ENCODE assay signal across 23 cellular contexts in genomic region chr5:84218546-84218945, GRCh38.
DNase-seq lines count a peak whose midpoint lies in the region; ATAC-seq and TF ChIP-seq lines count a peak whose summit lies in the region.
"Had no signal": no experiment of that assay in that cellular context is flagged by ENCODE, and none has a peak within 500 bp of the region (broad histone marks: within the 10 kb centered on the region; RNA-seq: fewer than 3 reads in every experiment).

No MANE protein-coding gene starts in this region.

- no CpG with 5 or more reads among the region's 5 CpGs for WGBS in mesendoderm (ENCODE audit: extremely low coverage, insufficient coverage, low lambda C conversion rate)

- no peak overlapping the region for H3K4me2 ChIP-seq in mesendoderm (ENCODE audit: low read length)

- H3K27me3 Mint-ChIP-seq in activated T-helper 17 cell treated with anti-CD3 and anti-CD28 coated beads, Interleukin-2, amount 50 U/mL, for 72 hours: no peaks in the 10 kb centered on the region
- no peaks in the 10 kb centered on the region for H3K27me3 Mint-ChIP-seq in endothelial cell (ENCODE audit: unreplicated experiment)
- H3K27me3 Mint-ChIP-seq: activated CD8-positive, alpha-beta memory T cell treated with anti-CD3 and anti-CD28 coated beads, Interleukin-2, amount 10 ng/mL, durations not matched to agents 7 days and 5 days; CD4-positive, CD25-positive, alpha-beta regulatory T cell; stimulated activated memory B cell treated with anti-CD40 and anti-IgM and Interleukin-4, amounts not matched to agents 10 μg/mL and 1 μg/mL and 100 μg/mL, for 72 hours had no signal

- H2AK5ac ChIP-seq in mesendoderm (ENCODE audit: low read length): no peak overlapping the region

- H3K4ac ChIP-seq in mesendoderm (ENCODE audit: low read depth, low read length): no peak overlapping the region

- TF ChIP-seq CTCF in coronary artery (IDR thresholded peaks at IDR 0.05) (no peak), GM13976 (IDR thresholded peaks at IDR 0.05; ENCODE audit: borderline replicate concordance, control extremely low read depth, extremely low read depth, insufficient read depth, missing control alignments) (no peak), endothelial cell (IDR thresholded peaks at IDR 0.05; ENCODE audit: unreplicated experiment) (no peak)

- no peak overlapping the region for H3K9ac ChIP-seq in mesendoderm (ENCODE audit: low read length)

- H3K79me2 ChIP-seq in mesendoderm (ENCODE audit: control insufficient read depth, insufficient read depth, low read length): no peaks in the 10 kb centered on the region

- no peak overlapping the region for H3K23ac ChIP-seq in mesendoderm (ENCODE audit: low read length)

- peaks cover 5% of the 10 kb centered on the region for H3K9me3 Mint-ChIP-seq in activated T-helper 17 cell treated with anti-CD3 and anti-CD28 coated beads, Interleukin-2, amount 50 U/mL, for 72 hours
- no peaks in the 10 kb centered on the region for H3K9me3 Mint-ChIP-seq in endothelial cell (ENCODE audit: unreplicated experiment)
- H3K9me3 Mint-ChIP-seq: T-helper 2 cell treated with Interferon-gamma antibody and Interleukin-4, amounts not matched to agents 5 μg/mL and 100 μg/mL, for 36 hours had no signal

- no peak overlapping the region for H3K18ac ChIP-seq in mesendoderm (ENCODE audit: low read length)

- in situ Hi-C loops in Caki2 (cut with HindIII; ENCODE audit: low pct_unique_long_range_greater_than_20kb, low sequenced_read_pairs): no loop called here
- in situ Hi-C loops in GM13976 (cut with MboI; ENCODE audit: low sequenced_read_pairs, unreplicated experiment): no loop called here

- H3K4me3 ChIP-seq in mesendoderm (ENCODE audit: low read length) (no peak overlapping the region), coronary artery (no peak overlapping the region)
- H3K4me3 ChIP-seq: transverse colon had no signal

- H3K4me1 ChIP-seq in mesendoderm (ENCODE audit: control insufficient read depth, low read depth, low read length): no peaks in the 10 kb centered on the region

- no peaks in the 10 kb centered on the region for H3K36me3 Mint-ChIP-seq in activated T-helper 17 cell treated with anti-CD3 and anti-CD28 coated beads, Interleukin-2, amount 50 U/mL, for 72 hours (ENCODE audit: low read depth)
- peaks cover 4% of the 10 kb centered on the region for H3K36me3 Mint-ChIP-seq in endothelial cell (ENCODE audit: low read depth, unreplicated experiment)
- H3K36me3 Mint-ChIP-seq: activated CD8-positive, alpha-beta memory T cell treated with anti-CD3 and anti-CD28 coated beads, Interleukin-2, amount 10 ng/mL, durations not matched to agents 7 days and 5 days; CD4-positive, CD25-positive, alpha-beta regulatory T cell; mesothelial cell of epicardium; stimulated activated memory B cell treated with anti-CD40 and anti-IgM and Interleukin-4, amounts not matched to agents 10 μg/mL and 1 μg/mL and 100 μg/mL, for 72 hours had no signal

- H3K4me3 Mint-ChIP-seq in activated T-helper 17 cell treated with anti-CD3 and anti-CD28 coated beads, Interleukin-2, amount 50 U/mL, for 72 hours: no peak overlapping the region
- H3K4me3 Mint-ChIP-seq in endothelial cell (ENCODE audit: unreplicated experiment): no peak overlapping the region
- H3K4me3 Mint-ChIP-seq: activated CD8-positive, alpha-beta memory T cell treated with anti-CD3 and anti-CD28 coated beads, Interleukin-2, amount 10 ng/mL, durations not matched to agents 7 days and 5 days; CD4-positive, CD25-positive, alpha-beta regulatory T cell; mesothelial cell of epicardium; neural crest cell; stimulated activated memory B cell treated with anti-CD40 and anti-IgM and Interleukin-4, amounts not matched to agents 10 μg/mL and 1 μg/mL and 100 μg/mL, for 72 hours; T-helper 2 cell treated with Interferon-gamma antibody and Interleukin-4, amounts not matched to agents 5 μg/mL and 100 μg/mL, for 36 hours had no signal

- no peak overlapping the region for H4K8ac ChIP-seq in mesendoderm (ENCODE audit: low read depth, low read length)

- no peak overlapping the region for H3K56ac ChIP-seq in mesendoderm (ENCODE audit: low read length)

- no peaks in the 10 kb centered on the region for H3K4me1 Mint-ChIP-seq in activated T-helper 17 cell treated with anti-CD3 and anti-CD28 coated beads, Interleukin-2, amount 50 U/mL, for 72 hours
- no peaks in the 10 kb centered on the region for H3K4me1 Mint-ChIP-seq in endothelial cell (ENCODE audit: unreplicated experiment)
- H3K4me1 Mint-ChIP-seq: activated CD8-positive, alpha-beta memory T cell treated with anti-CD3 and anti-CD28 coated beads, Interleukin-2, amount 10 ng/mL, durations not matched to agents 7 days and 5 days; CD4-positive, CD25-positive, alpha-beta regulatory T cell; neural crest cell; stimulated activated memory B cell treated with anti-CD40 and anti-IgM and Interleukin-4, amounts not matched to agents 10 μg/mL and 1 μg/mL and 100 μg/mL, for 72 hours had no signal

- H3K27ac ChIP-seq in mesendoderm (ENCODE audit: low read depth, low read length): no peak overlapping the region
- no peak overlapping the region for H3K27ac ChIP-seq in coronary artery
- H3K27ac ChIP-seq: transverse colon had no signal

- H2BK5ac ChIP-seq in mesendoderm (ENCODE audit: low read length): no peak overlapping the region

- no peaks in the 10 kb centered on the region for H3K79me1 ChIP-seq in mesendoderm (ENCODE audit: low read length)

- no peak overlapping the region for H2BK120ac ChIP-seq in mesendoderm (ENCODE audit: low read depth, low read length)

- no peaks in the 10 kb centered on the region for H3K27me3 ChIP-seq in mesendoderm (ENCODE audit: insufficient read depth, low read length, poor library complexity)
- H3K27me3 ChIP-seq: transverse colon had no signal

- no peak overlapping the region for H4K5ac ChIP-seq in mesendoderm (ENCODE audit: low read length)

- no peak overlapping the region for H2BK15ac ChIP-seq in mesendoderm (replicated peaks; ENCODE audit: low read depth)

- H3K27ac Mint-ChIP-seq in activated T-helper 17 cell treated with anti-CD3 and anti-CD28 coated beads, Interleukin-2, amount 50 U/mL, for 72 hours: no peak overlapping the region
- H3K27ac Mint-ChIP-seq in endothelial cell (ENCODE audit: unreplicated experiment): no peak overlapping the region
- H3K27ac Mint-ChIP-seq: activated CD8-positive, alpha-beta memory T cell treated with anti-CD3 and anti-CD28 coated beads, Interleukin-2, amount 10 ng/mL, durations not matched to agents 7 days and 5 days; CD4-positive, CD25-positive, alpha-beta regulatory T cell; mesothelial cell of epicardium; stimulated activated memory B cell treated with anti-CD40 and anti-IgM and Interleukin-4, amounts not matched to agents 10 μg/mL and 1 μg/mL and 100 μg/mL, for 72 hours; T-helper 2 cell treated with Interferon-gamma antibody and Interleukin-4, amounts not matched to agents 5 μg/mL and 100 μg/mL, for 36 hours had no signal

- peak; percentile 54 for ATAC-seq in HG03432 (IDR thresholded peaks at IDR 0.05; ENCODE audit: unreplicated experiment)
- peak; percentile 9 for ATAC-seq in activated T-helper 17 cell treated with anti-CD3 and anti-CD28 coated beads, Interleukin-2, amount 50 U/mL, for 72 hours (replicated peaks)
- ATAC-seq: activated CD4-positive, CD25-positive, alpha-beta regulatory T cell treated with anti-CD3 and anti-CD28 coated beads, Interleukin-2, amount 50 U/mL, for 24 hours; activated CD8-positive, alpha-beta memory T cell treated with anti-CD3 and anti-CD28 coated beads, Interleukin-2, amount 10 ng/mL, durations not matched to agents 7 days and 5 days; stimulated activated memory B cell treated with anti-CD40 and anti-IgM and Interleukin-4, amounts not matched to agents 10 μg/mL and 1 μg/mL and 100 μg/mL, for 72 hours had no signal

- H3K36me3 ChIP-seq in mesendoderm (ENCODE audit: control insufficient read depth, insufficient read depth, low read length): no peaks in the 10 kb centered on the region
- H3K36me3 ChIP-seq: transverse colon had no signal

- DNase-seq in Caki2 (ENCODE audit: low read depth) (peak; percentile 13), mesendoderm (peak; percentile 13), coronary artery (ENCODE audit: low spot score) (no peak), GM13976 (ENCODE audit: low spot score) (no peak), OCI-M1 (lab: John Stamatoyannopoulos, UW) (no peak), endothelial cell (ENCODE audit: low spot score) (no peak)
- DNase-seq: activated CD8-positive, alpha-beta memory T cell treated with anti-CD3 and anti-CD28 coated beads, Interleukin-2, amount 10 ng/mL, durations not matched to agents 7 days and 5 days; activated gamma-delta T cell treated with Interleukin-2 at 50 U/mL for 16 hours; CD4-positive, CD25-positive, alpha-beta regulatory T cell; cerebellar nuclear complex; effector memory CD4-positive, alpha-beta T cell; GOT3; hippocampal formation; NCI-H2029; NCI-H510A; transverse colon had no signal

Comparison
In these comparisons a context has a peak if more than half of its experiments do, and no peak if none do; other contexts are left out.
1. DNase-seq: peak in Caki2 (single experiment) and mesendoderm (single experiment); none in coronary artery (single experiment), GM13976 (single experiment), OCI-M1 (single experiment) and endothelial cell (single experiment).